In genomic region chr4:15161439-15161838, GRCh38 we compare ENCODE assay signal across 1 cellular context.
TF ChIP-seq lines count a peak whose summit lies in the region.

No MANE protein-coding gene starts in this region.

TF ChIP-seq in GM23338, 12 proteins besides CTCF, POLR2A, EP300 and RAD21 (continued from another document):
- TF ChIP-seq ETS1 (IDR thresholded peaks at IDR 0.05) (no peak), STAT1 (IDR thresholded peaks at IDR 0.05; ENCODE audit: unreplicated experiment) (no peak), NANOG (IDR thresholded peaks at IDR 0.05; ENCODE audit: borderline replicate concordance) (no peak)
